Comparison of ENCODE assay signal across 21 cellular contexts in genomic region chr13:104641309-104641708, GRCh38.
DNase-seq lines count a peak whose midpoint lies in the region; ATAC-seq, FAIRE-seq and TF ChIP-seq lines count a peak whose summit lies in the region.
"Had no signal": no experiment of that assay in that cellular context is flagged by ENCODE, and none has a peak within 500 bp of the region (broad histone marks: within the 10 kb centered on the region; RNA-seq: fewer than 3 reads in every experiment).

No MANE protein-coding gene starts in this region.

- no peak overlapping the region for H2AFZ ChIP-seq in IMR-90 (replicated peaks; ENCODE audit: low read length, poor library complexity)
- H2AFZ ChIP-seq: GM23248 had no signal

- no peak overlapping the region for H3K4me2 ChIP-seq in IMR-90 (ENCODE audit: low read depth, low read length)

- no peak overlapping the region for H2BK120ac ChIP-seq in IMR-90 (ENCODE audit: low read depth, low read length)

- H3K4me3 ChIP-seq in IMR-90 (ENCODE audit: insufficient read depth, low read depth, low read length) (no peak overlapping the region), adipocyte (ENCODE audit: low read length) (no peak overlapping the region), small intestine (ENCODE audit: low read depth in 1 of 2, low read length in 2 of 2) (no peak overlapping the region)
- H3K4me3 ChIP-seq: gastroesophageal sphincter, GM23248, testis had no signal

- ATAC-seq in IMR-90 (ENCODE audit: low read depth) = no peak
- ATAC-seq in HG03108 (IDR thresholded peaks at IDR 0.05; ENCODE audit: unreplicated experiment) = no peak
- no peak for ATAC-seq in HG02759 (IDR thresholded peaks at IDR 0.05; ENCODE audit: unreplicated experiment)
- ATAC-seq: activated CD8-positive, alpha-beta T cell treated with anti-CD3 and anti-CD28 coated beads, Interleukin-2, amount 10 ng/mL, durations not matched to agents 7 days and 5 days; gastroesophageal sphincter; left lobe of liver; T-helper 17 cell had no signal

- H2BK20ac ChIP-seq in IMR-90 (ENCODE audit: low read depth, low read length) = no peak overlapping the region

- H3K79me1 ChIP-seq in IMR-90 (ENCODE audit: low read depth in 1 of 2, low read length in 2 of 2) = no peaks in the 10 kb centered on the region

- H3K18ac ChIP-seq in IMR-90 (ENCODE audit: low read depth, low read length) = no peak overlapping the region

- H3K56ac ChIP-seq in IMR-90 (ENCODE audit: extremely low read depth, insufficient read depth, low read length) = no peak overlapping the region

- no peak overlapping the region for H2BK5ac ChIP-seq in IMR-90 (ENCODE audit: low read depth, low read length, poor library complexity, severe bottlenecking)

- H2AK9ac ChIP-seq in IMR-90 (replicated peaks; ENCODE audit: low read depth, low read length, poor library complexity) = no peak overlapping the region

- no peak overlapping the region for H4K8ac ChIP-seq in IMR-90 (ENCODE audit: low read depth in 2 of 2, low read length in 2 of 2)

- no peak for FAIRE-seq in small intestine (lab: Jason Lieb, UNC)

- CTCF ChIA-PET in IMR-90 (lab: Yijun Ruan, JAX) = no interaction called here

- H2AK5ac ChIP-seq in IMR-90 (ENCODE audit: low read depth, low read length) = no peak overlapping the region

- in situ Hi-C loops in IMR-90 (cut with MboI; ENCODE audit: low sequenced_read_pairs) = no loop called here
- in situ Hi-C loops in GM13977 (cut with MboI; ENCODE audit: low pct_unique_long_range_greater_than_20kb, low sequenced_read_pairs, unreplicated experiment) = no loop called here

- H3K9ac ChIP-seq in IMR-90 (ENCODE audit: low read depth, low read length) (no peak overlapping the region), adipocyte (ENCODE audit: low read length) (no peak overlapping the region)
- H3K9ac ChIP-seq: GM23248 had no signal

- dilution Hi-C loops in IMR-90 (cut with HindIII; ENCODE audit: low sequenced_read_pairs, unreplicated experiment) = no loop called here

- DNase-seq in IMR-90 = peak; percentile 7
- peak; percentile 35 for DNase-seq in adipocyte (ENCODE audit: low read depth)
- peak; percentile 8 for DNase-seq in fibroblast of the conjunctiva (ENCODE audit: low read depth)
- peak; percentile 40 for DNase-seq in small intestine
- DNase-seq in GM13977 (ENCODE audit: low spot score) = no peak
- DNase-seq: activated B cell treated with CpG ODN at 0.5 μM for 24 hours; activated CD8-positive, alpha-beta T cell treated with anti-CD3 and anti-CD28 coated beads, Interleukin-2, amount 10 ng/mL, durations not matched to agents 7 days and 5 days; activated naive CD4-positive, alpha-beta T cell treated with anti-CD3 and anti-CD28 coated beads, Interleukin-2, amount 10 ng/mL, durations not matched to agents 7 days and 5 days; activated T-cell treated with anti-CD3 and anti-CD28 coated beads, Interleukin-2, amount 50 U/mL, for 24 hours; Calu3; cortex of kidney; GM23248; NCI-H1436; NCI-H526; SIG-M5; T-helper 17 cell; testis had no signal

- no peak overlapping the region for H3K23ac ChIP-seq in IMR-90 (ENCODE audit: low read depth, low read length)

- no peak overlapping the region for H4K91ac ChIP-seq in IMR-90 (ENCODE audit: insufficient read depth, low read depth, low read length)

- no peaks in the 10 kb centered on the region for H4K20me1 ChIP-seq in IMR-90 (ENCODE audit: insufficient read depth, low read length)

- H3K27ac ChIP-seq in IMR-90 (ENCODE audit: insufficient read depth, low read length) (no peak overlapping the region), small intestine (ENCODE audit: low read depth in 1 of 2, low read length in 1 of 2) (no peak overlapping the region)
- H3K27ac ChIP-seq: gastroesophageal sphincter, GM23248, testis had no signal

- POLR2A ChIA-PET in IMR-90 (lab: Charles Lee; ENCODE audit: unreplicated experiment) = no interaction called here

- no peak overlapping the region for H3K4ac ChIP-seq in IMR-90 (ENCODE audit: low read depth, low read length)

- no peak overlapping the region for H4K5ac ChIP-seq in IMR-90 (ENCODE audit: low read depth, low read length)

- H3K36me3 ChIP-seq in IMR-90 (ENCODE audit: control insufficient read depth, insufficient read depth, low read length) (no peaks in the 10 kb centered on the region), adipocyte (ENCODE audit: control insufficient read depth, insufficient read depth, low read length, severe bottlenecking) (no peaks in the 10 kb centered on the region), small intestine (ENCODE audit: control insufficient read depth in 2 of 2, insufficient read depth in 2 of 2, low read length in 2 of 2) (no peaks in the 10 kb centered on the region)
- H3K36me3 ChIP-seq: gastroesophageal sphincter had no signal

- no peaks in the 10 kb centered on the region for H3K4me1 ChIP-seq in IMR-90 (ENCODE audit: control insufficient read depth, insufficient read depth, low read length)
- H3K4me1 ChIP-seq in adipocyte (ENCODE audit: control insufficient read depth, insufficient read depth, low read length) = no peaks in the 10 kb centered on the region
- H3K4me1 ChIP-seq in small intestine (ENCODE audit: control insufficient read depth in 2 of 2, insufficient read depth in 1 of 2, low read depth in 1 of 2, low read length in 1 of 2) = no peaks in the 10 kb centered on the region
- H3K4me1 ChIP-seq: gastroesophageal sphincter, testis had no signal

- no peaks in the 10 kb centered on the region for H3K9me1 ChIP-seq in IMR-90 (ENCODE audit: insufficient read depth, low read length)

- no peak overlapping the region for H3K14ac ChIP-seq in IMR-90 (replicated peaks; ENCODE audit: low read depth, low read length)

- H3K9me3 ChIP-seq in IMR-90 (ENCODE audit: control insufficient read depth, insufficient read depth, low read length) (no peaks in the 10 kb centered on the region; the same call in 1 of the 2 replicates), adipocyte (ENCODE audit: control insufficient read depth, low read length) (no peaks in the 10 kb centered on the region), small intestine (ENCODE audit: control insufficient read depth, low read depth) (no peaks in the 10 kb centered on the region)
- H3K9me3 ChIP-seq: gastroesophageal sphincter, testis had no signal

- WGBS in IMR-90 (ENCODE audit: extremely low coverage in 2 of 2, insufficient read length in 1 of 2), 2 experiments = 55% methylated on average over 5 of the region's 5 CpGs; no CpG with 5 or more reads in 1 of the 2 experiments
- 11 to 54% (median 37%) methylated on average over 5 of the region's 5 CpGs for WGBS in small intestine, 3 donors

- intact Hi-C loops in IMR-90 (cut with micrococcal nuclease) = no loop called here

- H3K27me3 ChIP-seq in IMR-90 (ENCODE audit: control insufficient read depth, insufficient read depth, low read length) (no peaks in the 10 kb centered on the region), adipocyte (replicated peaks; ENCODE audit: control insufficient read depth, insufficient read depth, low read length) (no peaks in the 10 kb centered on the region), small intestine (ENCODE audit: control insufficient read depth in 2 of 2, insufficient read depth in 2 of 2, low read length in 2 of 2) (no peaks in the 10 kb centered on the region)
- H3K27me3 ChIP-seq: gastroesophageal sphincter, testis had no signal

- BruUV-seq in IMR-90 (replicated peaks; lab: Mats Ljungman, UMichigan) = no TSS peak

- TF ChIP-seq CTCF in IMR-90 (conservative IDR thresholded peaks at IDR 0.05; ENCODE audit: low read depth, low read length) (no peak), GM13977 (IDR thresholded peaks at IDR 0.05; ENCODE audit: extremely low read depth, insufficient read depth, missing control alignments) (no peak)

- no peak for TF ChIP-seq POLR2A in IMR-90 (IDR thresholded peaks at IDR 0.05; ENCODE audit: low read depth, low read length)

- H2BK15ac ChIP-seq in IMR-90 (ENCODE audit: low read depth, low read length) = no peak overlapping the region

- no peak for TF ChIP-seq RAD21 in IMR-90 (IDR thresholded peaks at IDR 0.05; ENCODE audit: low read length)

TF ChIP-seq in IMR-90, 13 proteins besides CTCF, POLR2A, EP300 and RAD21:
- TF ChIP-seq MAFK (IDR thresholded peaks at IDR 0.05; ENCODE audit: low read depth, low read length) = no peak
- TF ChIP-seq RFX5 (IDR thresholded peaks at IDR 0.05; ENCODE audit: low read depth, low read length) = no peak
- no peak for TF ChIP-seq ELK1 (IDR thresholded peaks at IDR 0.05; ENCODE audit: borderline replicate concordance, low read depth, low read length)
- TF ChIP-seq FOS (IDR thresholded peaks at IDR 0.05; ENCODE audit: low read depth, low read length) = no peak
- no peak for TF ChIP-seq SMC3 (IDR thresholded peaks at IDR 0.05; ENCODE audit: low read depth, low read length)
